Comparison of ENCODE assay signal across 28 cellular contexts in the genomic region with DNA sequence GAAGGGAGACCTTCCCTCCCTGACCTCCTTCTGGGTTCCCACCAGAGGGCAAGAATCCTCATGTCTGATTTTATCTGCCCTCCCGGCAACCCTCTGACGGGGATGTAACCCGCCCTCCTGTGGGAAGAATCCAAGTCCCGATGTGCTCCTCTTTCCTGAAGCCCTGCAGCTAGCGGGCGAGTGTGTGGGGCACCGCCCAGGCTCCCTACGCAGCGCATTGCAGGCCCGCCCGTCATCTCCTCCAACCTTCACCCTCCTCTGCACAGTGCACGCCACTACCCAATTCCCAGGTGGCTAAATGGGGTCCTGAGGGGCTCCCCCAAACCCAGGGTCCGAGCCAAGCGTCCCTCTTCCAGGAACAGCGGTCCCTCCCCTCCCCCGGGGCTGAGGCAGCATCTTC. TPM values are rescaled to one million over a fixed set of nuclear protein-coding genes. Genes with fewer than 3 reads are reported as not detected.
"Had no signal": no experiment of that assay in that cellular context is flagged by ENCODE, and none has a peak within 500 bp of the region (broad histone marks: within the 10 kb centered on the region; RNA-seq: fewer than 3 reads in every experiment).

No MANE protein-coding gene starts in this region.

- H3K9ac ChIP-seq: neural progenitor cell had no signal

- H3K27me3 ChIP-seq: neural progenitor cell, ovary, sigmoid colon, transverse colon, vagina had no signal

- H3K27me3 Mint-ChIP-seq: effector memory CD8-positive, alpha-beta T cell; naive thymus-derived CD4-positive, alpha-beta T cell; stimulated activated naive CD8-positive, alpha-beta T cell treated with anti-CD3 and anti-CD28 coated beads, Interleukin-15, Interleukin-2, amounts not matched to agents 100 ng/mL and 50 ng/mL, for 24 hours had no signal

- H3K4me2 ChIP-seq: neural progenitor cell had no signal

- H3K36me3 Mint-ChIP-seq: neural progenitor cell had no signal

- H2AFZ ChIP-seq: neural progenitor cell had no signal

- H3K9me3 Mint-ChIP-seq: effector memory CD8-positive, alpha-beta T cell; memory B cell; naive thymus-derived CD4-positive, alpha-beta T cell; stimulated activated memory B cell treated with anti-CD40 and anti-IgM and Interleukin-4, amounts not matched to agents 10 μg/mL and 1 μg/mL and 100 μg/mL, for 72 hours; stimulated activated naive CD8-positive, alpha-beta T cell treated with anti-CD3 and anti-CD28 coated beads, Interleukin-15, Interleukin-2, amounts not matched to agents 100 ng/mL and 50 ng/mL, for 24 hours had no signal

- H3K4me1 Mint-ChIP-seq: nephron had no signal

- H3K36me3 ChIP-seq: esophagus squamous epithelium, neural progenitor cell, ovary, sigmoid colon, transverse colon, vagina had no signal

- H3K4me3 ChIP-seq: coronary artery, esophagus squamous epithelium, lung, neural progenitor cell, ovary, psoas muscle, sigmoid colon, transverse colon, vagina had no signal

- H3K27ac Mint-ChIP-seq: memory B cell; nephron; neural progenitor cell; stimulated activated memory B cell treated with anti-CD40 and anti-IgM and Interleukin-4, amounts not matched to agents 10 μg/mL and 1 μg/mL and 100 μg/mL, for 72 hours; stimulated activated naive CD8-positive, alpha-beta T cell treated with anti-CD3 and anti-CD28 coated beads, Interleukin-15, Interleukin-2, amounts not matched to agents 100 ng/mL and 50 ng/mL, for 24 hours had no signal

- DNase-seq: effector memory CD8-positive, alpha-beta T cell; erythroblast; esophagus squamous epithelium; foreskin melanocyte; hypothalamus; left ventricle myocardium superior; midbrain; naive thymus-derived CD4-positive, alpha-beta T cell; occipital lobe; ovary; posterior cingulate gyrus; psoas muscle; right cardiac atrium; sigmoid colon; stimulated activated CD4-positive, alpha-beta T cell treated with anti-CD3 and anti-CD28 coated beads, Interleukin-2, amount 100 ng/mL, for 24 hours; stimulated activated CD4-positive, alpha-beta T cell treated with anti-CD3 and anti-CD28 coated beads, Interleukin-4, amount 100 ng/mL, for 24 hours; transverse colon had no signal

- H3K4me3 Mint-ChIP-seq: effector memory CD8-positive, alpha-beta T cell; memory B cell; naive thymus-derived CD4-positive, alpha-beta T cell; nephron; neural progenitor cell; stimulated activated memory B cell treated with anti-CD40 and anti-IgM and Interleukin-4, amounts not matched to agents 10 μg/mL and 1 μg/mL and 100 μg/mL, for 72 hours; stimulated activated naive CD8-positive, alpha-beta T cell treated with anti-CD3 and anti-CD28 coated beads, Interleukin-15, Interleukin-2, amounts not matched to agents 100 ng/mL and 50 ng/mL, for 24 hours had no signal

- ATAC-seq: effector memory CD8-positive, alpha-beta T cell; left ventricle myocardium superior; naive thymus-derived CD4-positive, alpha-beta T cell; psoas muscle; right cardiac atrium; stimulated activated memory B cell treated with anti-CD40 and anti-IgM and Interleukin-4, amounts not matched to agents 10 μg/mL and 1 μg/mL and 100 μg/mL, for 72 hours had no signal

- H3K4me1 ChIP-seq: esophagus squamous epithelium, neural progenitor cell, psoas muscle, sigmoid colon, transverse colon, vagina had no signal

- H3K27ac ChIP-seq: coronary artery, esophagus squamous epithelium, neural progenitor cell, ovary, psoas muscle, sigmoid colon, transverse colon, vagina had no signal

- H3K9me3 ChIP-seq: esophagus squamous epithelium, ovary, psoas muscle, sigmoid colon, transverse colon, vagina had no signal

RNA-seq across cellular contexts. Expression of a gene that starts 7.3 kb away (rescaled TPM):
- total RNA-seq: dermis microvascular lymphatic vessel endothelial cell, renal cortical epithelial cell had no signal
- polyA plus RNA-seq: keratinocyte had no signal

RNA-seq across cellular contexts. Expression of a gene that starts 18.4 kb away (rescaled TPM):
- total RNA-seq: dermis microvascular lymphatic vessel endothelial cell, left ventricle myocardium superior, renal cortical epithelial cell, right cardiac atrium, vagina had no signal
- polyA plus RNA-seq: keratinocyte; naive thymus-derived CD4-positive, alpha-beta T cell; psoas muscle; right cardiac atrium had no signal

RNA-seq across cellular contexts. Expression of a gene that starts 44.4 kb away (rescaled TPM):
- total RNA-seq: dermis microvascular lymphatic vessel endothelial cell, renal cortical epithelial cell had no signal
- polyA plus RNA-seq: keratinocyte had no signal

RNA-seq across cellular contexts. Expression of a gene that starts 57.9 kb away (rescaled TPM):
- total RNA-seq: dermis microvascular lymphatic vessel endothelial cell, renal cortical epithelial cell had no signal
